Comparison of ENCODE assay signal across 8 cellular contexts in genomic region chr2:241102239-241102803, GRCh38. TPM values are rescaled to one million over a fixed set of nuclear protein-coding genes. Genes with fewer than 3 reads are reported as not detected.
A peak's percentile ranks its signal among the peaks of the same experiment; 100 is the strongest.
DNase-seq lines count a peak whose midpoint lies in the region; ATAC-seq and TF ChIP-seq lines count a peak whose summit lies in the region.

Gene MTERF4 (minus strand): TSS chr2:241102287. CDS start chr2:241102273, 14 bp downstream.

- H3K27me3 ChIP-seq in hepatocyte: no peaks in the 10 kb centered on the region

- DNase-seq in NCI-H1694 treated with DMSO at 0.1 percent for 48 hours (lab: John Stamatoyannopoulos, UW): peak; percentile 69
- peak; percentile 52 for DNase-seq in T1000 (lab: John Stamatoyannopoulos, UW)
- DNase-seq in astrocyte of the hippocampus (ENCODE audit: low read depth, low spot score): peak; percentile 95
- peak; percentile 94 for DNase-seq in hepatocyte (ENCODE audit: low spot score)
- DNase-seq in retina: peak; percentile 94
- no peak for DNase-seq in OCI-M2 (lab: John Stamatoyannopoulos, UW; ENCODE audit: unreplicated experiment)

- peaks cover 6% of the 10 kb centered on the region for H4K20me1 ChIP-seq in hepatocyte (ENCODE audit: insufficient read depth, poor library complexity, severe bottlenecking)

- no peak for TF ChIP-seq CTCF in hepatocyte (IDR thresholded peaks at IDR 0.05; ENCODE audit: poor library complexity)

- WGBS in hepatocyte (ENCODE audit: low lambda C conversion rate, missing lambda C conversion rate): under 1% methylated on average over 47 of the region's 56 CpGs

- H3K4me3 ChIP-seq in hepatocyte: peak within 1 kb of the TSS; percentile 90

- H3K36me3 ChIP-seq in hepatocyte (replicated peaks; ENCODE audit: insufficient read depth, low read depth): no peaks in the 10 kb centered on the region

- peak within 1 kb of the TSS; percentile 99 for H3K4me2 ChIP-seq in hepatocyte

- no peaks in the 10 kb centered on the region for H3K9me2 ChIP-seq in hepatocyte (replicated peaks; ENCODE audit: insufficient read depth)

- H3K4me1 ChIP-seq in hepatocyte (ENCODE audit: insufficient read depth): peaks cover 13% of the 10 kb centered on the region

- peak within 1 kb of the TSS; percentile 99 for H2AFZ ChIP-seq in hepatocyte

- ATAC-seq in GM18502 (IDR thresholded peaks at IDR 0.05; ENCODE audit: poor library complexity, unreplicated experiment): peak; percentile 85
- peak; percentile 85 for ATAC-seq in HG02884 (IDR thresholded peaks at IDR 0.05; ENCODE audit: unreplicated experiment)

- H3K9me3 ChIP-seq in hepatocyte (ENCODE audit: low read depth): no peaks in the 10 kb centered on the region

- H3K79me2 ChIP-seq in hepatocyte: peaks cover 57% of the 10 kb centered on the region

- H3K27ac ChIP-seq in hepatocyte: peak within 1 kb of the TSS; percentile 92

RNA-seq across cellular contexts. Expression of gene MTERF4, which starts in this region (rescaled TPM):
- 39.4 and 40.3 TPM in 2 replicates for total RNA-seq in hepatocyte
- 17.4 and 20.3 TPM in 2 replicates for polyA plus RNA-seq in hepatocyte
